Comparison of ENCODE assay signal across 9 cellular contexts in genomic region chr4:76208005-76208765, GRCh38. TPM values are rescaled to one million over a fixed set of nuclear protein-coding genes. Genes with fewer than 3 reads are reported as not detected.
DNase-seq lines count a peak whose midpoint lies in the region; ATAC-seq and TF ChIP-seq lines count a peak whose summit lies in the region.
"Had no signal": no experiment of that assay in that cellular context is flagged by ENCODE, and none has a peak within 500 bp of the region (broad histone marks: within the 10 kb centered on the region; RNA-seq: fewer than 3 reads in every experiment).

No MANE protein-coding gene starts in this region.

- H3K4me1 Mint-ChIP-seq in activated T-helper 17 cell treated with anti-CD3 and anti-CD28 coated beads, Interleukin-2, amount 50 U/mL, for 72 hours: peaks cover 15% of the 10 kb centered on the region

- H2AFZ ChIP-seq in Loucy (ENCODE audit: low read length): no peak overlapping the region

- H3K4me1 ChIP-seq in Loucy (ENCODE audit: insufficient read depth, low read length, poor library complexity, severe bottlenecking) (peaks cover 60% of the 10 kb centered on the region), heart left ventricle (peaks cover 28 to 95% (median 87%) of the 10 kb centered on the region in 12 donors), rectal smooth muscle tissue (ENCODE audit: control insufficient read depth, insufficient read depth, low read length) (peaks cover 56% of the 10 kb centered on the region)

- H3K4me3 ChIP-seq in Loucy (ENCODE audit: low read length, poor library complexity, severe bottlenecking): peak overlapping the region; percentile 23
- peak overlapping the region in 9 of 12 donors; percentile 20 to 45 (median 33) for H3K4me3 ChIP-seq in heart left ventricle
- peak overlapping the region; percentile 10 for H3K4me3 ChIP-seq in rectal smooth muscle tissue (ENCODE audit: low read length)

- TF ChIP-seq CTCF in AG09319 (IDR thresholded peaks at IDR 0.05; ENCODE audit: low read depth, low read length) (no peak), Loucy (conservative IDR thresholded peaks at IDR 0.05; ENCODE audit: low read length) (no peak), heart left ventricle (IDR thresholded peaks at IDR 0.05) (no peak), GM13976 (IDR thresholded peaks at IDR 0.05; ENCODE audit: borderline replicate concordance, control extremely low read depth, extremely low read depth, insufficient read depth, missing control alignments) (no peak)

- H3K9me3 ChIP-seq in Loucy (ENCODE audit: insufficient read depth, low read depth, low read length) (no peaks in the 10 kb centered on the region), heart left ventricle (no peaks in the 10 kb centered on the region)

- H3K9me3 Mint-ChIP-seq in activated T-helper 17 cell treated with anti-CD3 and anti-CD28 coated beads, Interleukin-2, amount 50 U/mL, for 72 hours: no peaks in the 10 kb centered on the region
- H3K9me3 Mint-ChIP-seq: activated naive CD4-positive, alpha-beta T cell treated with anti-CD3 and anti-CD28 coated beads, Interleukin-2, amount 50 U/mL, for 24 hours had no signal

- H3K4me3 Mint-ChIP-seq in activated T-helper 17 cell treated with anti-CD3 and anti-CD28 coated beads, Interleukin-2, amount 50 U/mL, for 72 hours: peak overlapping the region; percentile 30
- H3K4me3 Mint-ChIP-seq: activated naive CD4-positive, alpha-beta T cell treated with anti-CD3 and anti-CD28 coated beads, Interleukin-2, amount 50 U/mL, for 24 hours had no signal

- peak in 1 of 2 donors; percentile 48 for TF ChIP-seq POLR2A in heart left ventricle (IDR thresholded peaks at IDR 0.05)

- peak overlapping the region; percentile 55 to 99 (median 96) for H3K27ac ChIP-seq in heart left ventricle
- H3K27ac ChIP-seq in rectal smooth muscle tissue (ENCODE audit: low read depth, low read length): peak overlapping the region; percentile 83

- H3K27me3 ChIP-seq in Loucy (ENCODE audit: insufficient read depth, low read length, poor library complexity, severe bottlenecking): no peaks in the 10 kb centered on the region
- no peaks in the 10 kb centered on the region for H3K27me3 ChIP-seq in heart left ventricle
- H3K27me3 ChIP-seq in rectal smooth muscle tissue (ENCODE audit: control insufficient read depth, insufficient read depth, low read length): no peaks in the 10 kb centered on the region

- peak; percentile 70 for DNase-seq in AG09319 (ENCODE audit: extremely low read depth, low read depth)
- peak; percentile 82 to 89 (median 86) for DNase-seq in heart left ventricle
- no peak for DNase-seq in GM13976 (ENCODE audit: low spot score)

- H3K79me2 ChIP-seq in Loucy (ENCODE audit: insufficient read depth, low read length): peaks cover 80% of the 10 kb centered on the region

- no peaks in the 10 kb centered on the region for H3K9me2 ChIP-seq in Loucy (replicated peaks; ENCODE audit: low read depth, low read length)

- ATAC-seq in activated T-helper 17 cell treated with anti-CD3 and anti-CD28 coated beads, Interleukin-2, amount 50 U/mL, for 72 hours (replicated peaks): no peak
- ATAC-seq in heart left ventricle (peak; percentile 88 to 96 (median 95)), HG02840 (IDR thresholded peaks at IDR 0.05; ENCODE audit: low FRiP score, unreplicated experiment) (no peak), GM18868 (IDR thresholded peaks at IDR 0.05; ENCODE audit: unreplicated experiment) (no peak)

- peaks cover 37% of the 10 kb centered on the region for H4K20me1 ChIP-seq in Loucy (ENCODE audit: insufficient read depth, low read length, poor library complexity, severe bottlenecking)

- H3K27me3 Mint-ChIP-seq in activated T-helper 17 cell treated with anti-CD3 and anti-CD28 coated beads, Interleukin-2, amount 50 U/mL, for 72 hours: no peaks in the 10 kb centered on the region
- H3K27me3 Mint-ChIP-seq: activated naive CD4-positive, alpha-beta T cell treated with anti-CD3 and anti-CD28 coated beads, Interleukin-2, amount 50 U/mL, for 24 hours had no signal

- H3K36me3 Mint-ChIP-seq in activated T-helper 17 cell treated with anti-CD3 and anti-CD28 coated beads, Interleukin-2, amount 50 U/mL, for 72 hours (ENCODE audit: low read depth): no peaks in the 10 kb centered on the region
- H3K36me3 Mint-ChIP-seq: activated naive CD4-positive, alpha-beta T cell treated with anti-CD3 and anti-CD28 coated beads, Interleukin-2, amount 50 U/mL, for 24 hours had no signal

- H3F3A ChIP-seq in Loucy (ENCODE audit: low read depth): no peaks in the 10 kb centered on the region; the same call in 1 of the 2 replicates

- WGBS in heart left ventricle, 4 donors: 9 to 24% (median 12%) methylated on average over 9 of the region's 9 CpGs

- no peaks in the 10 kb centered on the region for H3K36me3 ChIP-seq in Loucy (ENCODE audit: insufficient read depth, low read length)
- H3K36me3 ChIP-seq in heart left ventricle: no peaks in the 10 kb centered on the region
- H3K36me3 ChIP-seq in rectal smooth muscle tissue (ENCODE audit: control insufficient read depth, insufficient read depth, low read length): no peaks in the 10 kb centered on the region

- peak overlapping the region; percentile 65 for H3K27ac Mint-ChIP-seq in activated T-helper 17 cell treated with anti-CD3 and anti-CD28 coated beads, Interleukin-2, amount 50 U/mL, for 72 hours
- H3K27ac Mint-ChIP-seq: activated naive CD4-positive, alpha-beta T cell treated with anti-CD3 and anti-CD28 coated beads, Interleukin-2, amount 50 U/mL, for 24 hours had no signal

- H3K9ac ChIP-seq in Loucy (ENCODE audit: low read depth, low read length, poor library complexity, severe bottlenecking) (no peak overlapping the region), rectal smooth muscle tissue (ENCODE audit: low read length) (peak overlapping the region; percentile 42)

- intact Hi-C loops in heart left ventricle (cut with DNase I): loop anchor here in 1 of 10 donors (10.0 kb wide), 1 partner anchor 97 kb away; the partner anchor contains the start of gene STBD1

- in situ Hi-C loops in GM13976 (cut with MboI; ENCODE audit: low sequenced_read_pairs, unreplicated experiment): no loop called here

- H3K4me2 ChIP-seq in Loucy (ENCODE audit: low read depth, low read length, poor library complexity, severe bottlenecking): peak overlapping the region; percentile 57

RNA-seq across cellular contexts. Expression of gene SCARB2, which starts 5.4 kb away (rescaled TPM):
- 10 to 100 TPM in 1 of 2 donors, 1 to 10 TPM in 1; 3.0 to 15.9 TPM for total RNA-seq in activated T-helper 17 cell treated with anti-CD3 and anti-CD28 coated beads, Interleukin-2, amount 50 U/mL, for 72 hours
- 100 to 1,000 TPM in 3 of 9 donors, 10 to 100 TPM in 6; 84.9 to 208 (median 96.0) TPM for total RNA-seq in heart left ventricle
- 100 to 1,000 TPM in 1 of 2 donors, 10 to 100 TPM in 1; 98.1 to 108 TPM for polyA plus RNA-seq in heart left ventricle

RNA-seq across cellular contexts. Expression of gene FAM47E, which starts 43.3 kb away (rescaled TPM):
- not detected for total RNA-seq in activated T-helper 17 cell treated with anti-CD3 and anti-CD28 coated beads, Interleukin-2, amount 50 U/mL, for 72 hours
- total RNA-seq in heart left ventricle: 1 to 10 TPM in 8 of 9 donors, under 1 TPM in 1; 0.48 to 4.9 (median 2.5) TPM
- polyA plus RNA-seq in heart left ventricle: 1 to 10 TPM in 1 of 2 donors, under 1 TPM in 1; 0.36 to 3.2 TPM

RNA-seq across cellular contexts. Expression of gene NUP54, which starts 60.0 kb away (rescaled TPM):
- total RNA-seq in activated T-helper 17 cell treated with anti-CD3 and anti-CD28 coated beads, Interleukin-2, amount 50 U/mL, for 72 hours: 10 to 100 TPM; 58.1 to 73.7 TPM
- 10 to 100 TPM; 14.2 to 26.7 (median 18.1) TPM for total RNA-seq in heart left ventricle
- polyA plus RNA-seq in heart left ventricle: 10 to 100 TPM; 10.7 to 12.8 TPM

Comparison
In these comparisons a context has a peak if more than half of its experiments do, and no peak if none do; other contexts are left out.
1. ATAC-seq: peak in heart left ventricle (4 of 4); none in activated T-helper 17 cell treated with anti-CD3 and anti-CD28 coated beads, Interleukin-2, amount 50 U/mL, for 72 hours (single experiment), HG02840 (single experiment) and GM18868 (single experiment).
2. RNA of gene SCARB2, which starts 5.4 kb away (total RNA-seq): 84.9 to 208 TPM in heart left ventricle; 3.0 to 15.9 TPM in activated T-helper 17 cell treated with anti-CD3 and anti-CD28 coated beads, Interleukin-2, amount 50 U/mL, for 72 hours; every median in the first group is over 4 times any median in the second.
3. Peak in every context shown above with its lines, with median percentiles within 50 percentile points of each other: H3K4me3 ChIP-seq.